In genomic region chr12:95473947-95474817, GRCh38 we compare ENCODE assay signal across 8 cellular contexts. TPM values are rescaled to one million over a fixed set of nuclear protein-coding genes. Genes with fewer than 3 reads are reported as not detected.
DNase-seq lines count a peak whose midpoint lies in the region; ATAC-seq, FAIRE-seq and TF ChIP-seq lines count a peak whose summit lies in the region.

METAP2 (plus strand) TSS chr12:95474152; CDS start chr12:95474180, 28 bp downstream.

- H3K79me2 ChIP-seq in HepG2 (ENCODE audit: insufficient read depth, low read length): peaks cover 51% of the 10 kb centered on the region

- TF ChIP-seq RAD21 in HepG2 (CRISPR knock-in tag; IDR thresholded peaks at IDR 0.05): 0 out of 2 replicates have a peak, but pooled peaks have one; percentile 38

- H3K9ac ChIP-seq in HepG2 (ENCODE audit: insufficient read depth, low read depth, low read length): peak within 1 kb of the TSS; percentile 96

- peaks cover 5 to 31% of the 10 kb centered on the region in 2 experiments; a peak in 4 of 5 replicates for H3K36me3 ChIP-seq in HepG2 (replicated peaks in 1 of 2; ENCODE audit: control insufficient read depth in 1 of 2, insufficient read depth in 2 of 2, low read length in 2 of 2)

- 0% methylated on average over 18 of the region's 54 CpGs for WGBS in HepG2 (ENCODE audit: low lambda C conversion rate)

- no peaks in the 10 kb centered on the region for H3K9me3 ChIP-seq in HepG2 (ENCODE audit: low read length)

- CTCF ChIA-PET in HepG2 (lab: Yijun Ruan, JAX; ENCODE audit: low intra/inter-chr PET ratio, low total read pairs): no interaction called here

- BruUV-seq in HepG2 (replicated peaks; lab: Mats Ljungman, UMichigan): TSS peak; percentile 72

- no peak; a peak in 1 of 4 replicates for TF ChIP-seq EP300 in HepG2 (IDR thresholded peaks at IDR 0.05; ENCODE audit: low read depth in 2 of 2, low read length in 2 of 2)
- peak; percentile 67 for TF ChIP-seq EP300 in HepG2 (CRISPR knock-in tag; IDR thresholded peaks at IDR 0.05; ENCODE audit: borderline replicate concordance)

- no peaks in the 10 kb centered on the region; a peak in 1 of 5 replicates for H3K27me3 ChIP-seq in HepG2 (ENCODE audit: control insufficient read depth in 1 of 2, insufficient read depth in 2 of 2, low read length in 2 of 2)

- H4K20me1 ChIP-seq in HepG2 (ENCODE audit: insufficient read depth, low read length): peaks cover 6% of the 10 kb centered on the region; the same call in 1 of the 2 replicates

- peak; percentile 97 for ATAC-seq in GM19395 (IDR thresholded peaks at IDR 0.05; ENCODE audit: unreplicated experiment)
- ATAC-seq in HG03565 (IDR thresholded peaks at IDR 0.05; ENCODE audit: unreplicated experiment): peak; percentile 93
- ATAC-seq in HepG2: peak; percentile 99

- POLR2A ChIA-PET in HepG2 (lab: Yijun Ruan, JAX): interaction anchor here (0.7 to 3.0 kb wide), 22 partner anchors 9 to 1325 kb away, joined by 3 to 29 read pairs (median 6); partner anchors contain the start of genes FGD6, LTA4H, NDUFA12 and NR2C1

- in situ Hi-C loops in HepG2 (cut with HindIII; ENCODE audit: extremely low pct_ligation_motif_present, low pct_unique_long_range_greater_than_20kb): no loop called here

- H3K4me2 ChIP-seq in HepG2 (ENCODE audit: low read depth, low read length): peak within 1 kb of the TSS; percentile 96

- H3K27ac ChIP-seq in C4-2B: peak within 1 kb of the TSS; percentile 85
- peak within 1 kb of the TSS; percentile 86 for H3K27ac ChIP-seq in HepG2 (ENCODE audit: extremely low read length, insufficient read depth, low read length)

- peak; percentile 76 for FAIRE-seq in HepG2 (lab: Jason Lieb, UNC)

- DNase-seq in NCI-H774 (lab: John Stamatoyannopoulos, UW) (peak; percentile 94), dermis blood vessel endothelial cell (peak; percentile 98), HepG2 (ENCODE audit: low spot score) (peak; percentile 92)
- DNase-seq in activated CD4-positive, alpha-beta T cell treated with anti-CD3 and anti-CD28 coated beads, Interleukin-2, amount 50 U/mL, for 4 hours: peak; percentile 90 to 93
- DNase-seq in stimulated activated CD4-positive, alpha-beta T cell treated with anti-CD3 and anti-CD28 coated beads, Interleukin-4, amount 100 ng/mL, for 1 hour: peak; percentile 94

- H3K4me3 ChIP-seq in HepG2 (replicated peaks in 1 of 3; ENCODE audit: insufficient read depth in 1 of 3, low read depth in 2 of 3, low read length in 3 of 3): peak within 1 kb of the TSS; percentile 95 to 98 (median 95)

- H2AFZ ChIP-seq in HepG2 (ENCODE audit: low read length): peak within 1 kb of the TSS; percentile 93

- peaks cover 39% of the 10 kb centered on the region for H3K4me1 ChIP-seq in HepG2 (ENCODE audit: insufficient read depth, low read length)

- intact Hi-C loops in HepG2 (cut with micrococcal nuclease; ENCODE audit: unreplicated experiment): loop anchor here (1.0 to 5.0 kb wide), 2 partner anchors 137 to 256 kb away; no protein-coding TSS in a partner anchor

- TF ChIP-seq CTCF in C4-2B (conservative IDR thresholded peaks at IDR 0.05) (no peak), HepG2 (CRISPR knock-in tag; IDR thresholded peaks at IDR 0.05) (peak; percentile 24; the same call in 1 of the 2 replicates)

- TF ChIP-seq POLR2A in HepG2 (IDR thresholded peaks at IDR 0.05; ENCODE audit: insufficient read depth in 1 of 2, low read depth in 2 of 2, low read length in 2 of 2): peak; percentile 94 to 95

TF ChIP-seq in HepG2, 621 proteins besides CTCF, POLR2A, EP300 and RAD21 (continues in another document):
- TF ChIP-seq ZNF691 (CRISPR knock-in tag; IDR thresholded peaks at IDR 0.05; ENCODE audit: borderline replicate concordance, low read depth) (peak; percentile 47; the same call in 1 of the 2 replicates), FOSL2 (CRISPR knock-in tag; IDR thresholded peaks at IDR 0.05) (peak; percentile 60), ZBTB8A (CRISPR knock-in tag; IDR thresholded peaks at IDR 0.05; ENCODE audit: borderline replicate concordance, low read depth) (no peak), ZFP36L2 (CRISPR knock-in tag; IDR thresholded peaks at IDR 0.05) (peak; percentile 44; the same call in 1 of the 2 replicates), SALL1 (CRISPR knock-in tag; IDR thresholded peaks at IDR 0.05) (peak; percentile 90), ZNF557 (CRISPR knock-in tag; IDR thresholded peaks at IDR 0.05) (0 out of 2 replicates have a peak, but pooled peaks have one; percentile 19), PAX8 (CRISPR knock-in tag; IDR thresholded peaks at IDR 0.05; ENCODE audit: borderline replicate concordance) (peak; percentile 41; the same call in 1 of the 2 replicates), ZFP82 (CRISPR knock-in tag; IDR thresholded peaks at IDR 0.05; ENCODE audit: borderline replicate concordance) (no peak; the same call in 1 of the 2 replicates), ZSCAN25 (CRISPR knock-in tag; IDR thresholded peaks at IDR 0.05) (peak; percentile 55; the same call in 1 of the 2 replicates), NRL (CRISPR knock-in tag; IDR thresholded peaks at IDR 0.05; ENCODE audit: borderline replicate concordance) (peak; percentile 91), SOX5 (CRISPR knock-in tag; IDR thresholded peaks at IDR 0.05; ENCODE audit: borderline replicate concordance) (peak; percentile 57; the same call in 1 of the 2 replicates), MXI1 (IDR thresholded peaks at IDR 0.05; ENCODE audit: borderline replicate concordance, low read depth, low read length) (peak; percentile 73; the same call in 2 of the 3 replicates), IRF2 (CRISPR knock-in tag; IDR thresholded peaks at IDR 0.05) (peak; percentile 95; the same call in 1 of the 2 replicates), ZNF841 (CRISPR knock-in tag; IDR thresholded peaks at IDR 0.05; ENCODE audit: borderline replicate concordance) (no peak), CBFB (CRISPR knock-in tag; IDR thresholded peaks at IDR 0.05) (peak; percentile 76), GATA4 (IDR thresholded peaks at IDR 0.05; ENCODE audit: borderline replicate concordance, low read depth) (0 out of 2 replicates have a peak, but pooled peaks have one; percentile 43), SATB2 (CRISPR knock-in tag; IDR thresholded peaks at IDR 0.05) (peak; percentile 75; the same call in 1 of the 2 replicates), SMAD9 (CRISPR knock-in tag; IDR thresholded peaks at IDR 0.05) (no peak)

RNA-seq across cellular contexts. Expression of gene METAP2, which starts in this region (rescaled TPM):
- total RNA-seq in dermis blood vessel endothelial cell (74.0 and 102 TPM in 2 replicates), HepG2 (2016; rRNA removed; fragmentation: Illumina TruSeq; extraction: Trizol) (131 and 204 TPM in 2 replicates)
- 21.4 and 23.9 TPM in 2 replicates for total RNA-seq in HepG2 (2016; cell fraction: cytosol; rRNA removed; fragmentation: Illumina TruSeq; extraction: Trizol; ENCODE audit: low read depth)
- 131 and 201 TPM in 2 replicates for total RNA-seq in HepG2 (2016; cell fraction: insoluble cytoplasmic fraction; rRNA removed; fragmentation: Illumina TruSeq; extraction: Trizol)
- 42.6 and 52.7 TPM in 2 replicates for total RNA-seq in HepG2 (2016; cell fraction: membrane; rRNA removed; fragmentation: Illumina TruSeq; extraction: Trizol)
- 62.6 and 66.2 TPM in 2 replicates for total RNA-seq in HepG2 (2016; cell fraction: nucleus; rRNA removed; fragmentation: Illumina TruSeq; extraction: Trizol)
- polyA plus RNA-seq in HepG2 (2011; rRNA removed): 45.5 and 67.8 TPM in 2 replicates
- 28.2 and 39.5 TPM in 2 replicates for polyA plus RNA-seq in HepG2 (2011; cell fraction: cytosol; rRNA removed)
- polyA plus RNA-seq in HepG2 (2011; cell fraction: nucleus; rRNA removed): 12.7 and 22.3 TPM in 2 replicates
- polyA plus RNA-seq in HepG2 (2012): 87.5 and 112 TPM in 2 replicates
- polyA plus RNA-seq in HepG2 (2016; cell fraction: cytosol; fragmentation: Illumina TruSeq; extraction: Trizol; ENCODE audit: low read depth): 13.5 and 16.5 TPM in 2 replicates
- 213 and 228 TPM in 2 replicates for polyA plus RNA-seq in HepG2 (2016; cell fraction: insoluble cytoplasmic fraction; fragmentation: Illumina TruSeq; extraction: Trizol; ENCODE audit: low read depth)
- polyA plus RNA-seq in HepG2 (2016; cell fraction: membrane; fragmentation: Illumina TruSeq; extraction: Trizol; ENCODE audit: low read depth): 32.1 and 38.2 TPM in 2 replicates
- 73.0 and 79.4 TPM in 2 replicates for polyA plus RNA-seq in HepG2 (2016; cell fraction: nucleus; fragmentation: Illumina TruSeq; extraction: Trizol; ENCODE audit: insufficient read depth, low read depth)
- 12.0 and 19.3 TPM in 2 replicates for polyA minus RNA-seq in HepG2 (2011; rRNA and poly(A)+ RNA removed; ENCODE audit: low replicate concordance)
- 28.9 and 29.6 TPM in 2 replicates for polyA minus RNA-seq in HepG2 (2011; cell fraction: cytosol; rRNA and poly(A)+ RNA removed)
- 89.4 and 91.0 TPM in 2 replicates for polyA minus RNA-seq in HepG2 (2011; cell fraction: nucleus; rRNA and poly(A)+ RNA removed)

Comparison
In these comparisons a context has a peak if more than half of its experiments do, and no peak if none do; other contexts are left out.
1. Peak in every context shown above with its lines: DNase-seq, ATAC-seq, H3K4me3 ChIP-seq and H3K27ac ChIP-seq.